Comparison of ENCODE assay signal across 8 cellular contexts in the genomic region with DNA sequence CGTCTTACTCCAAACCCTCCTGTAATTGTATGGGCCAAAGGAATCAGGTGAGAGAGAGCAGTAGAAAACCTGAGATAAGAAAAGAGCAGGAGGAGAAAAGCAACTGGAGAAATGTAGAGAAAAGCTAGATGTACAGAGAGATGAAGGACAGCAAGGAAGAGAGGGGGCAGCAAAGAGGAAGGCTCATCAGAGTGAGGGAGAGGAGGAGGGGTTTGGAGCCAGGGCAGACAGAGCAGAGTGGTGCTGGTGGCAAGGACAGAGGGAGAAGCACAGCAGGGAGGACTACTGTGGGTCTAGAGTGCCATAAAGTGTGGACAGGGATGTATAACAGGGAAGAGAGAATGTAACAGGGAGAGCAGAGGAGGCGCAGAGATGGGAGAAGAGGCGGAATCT. TPM values are rescaled to one million over a fixed set of nuclear protein-coding genes. Genes with fewer than 3 reads are reported as not detected.
DNase-seq lines count a peak whose midpoint lies in the region; FAIRE-seq and TF ChIP-seq lines count a peak whose summit lies in the region.
"Not testable (repeated sequence)": the region's sequence is repeated elsewhere in the genome, so short reads cannot be mapped to it uniquely, and the experiment has no call there.

No MANE protein-coding gene starts in this region.

- H3K4me3 Mint-ChIP-seq in astrocyte (ENCODE audit: unreplicated experiment) = peak overlapping the region; percentile 90
- H3K4me3 Mint-ChIP-seq in type B pancreatic cell = peak overlapping the region; percentile 96

- not testable (repeated sequence) for H3K9ac ChIP-seq in MM.1S (ENCODE audit: low read length); liver (ENCODE audit: low read depth in 1 of 2, low read length in 2 of 2); parathyroid adenoma
- peak overlapping the region; percentile 88 for H3K9ac ChIP-seq in SU-DHL-6 (ENCODE audit: low read length)
- peak overlapping the region; percentile 72 for H3K9ac ChIP-seq in astrocyte (ENCODE audit: low read length)

- H3K4me3 ChIP-seq in DOHH2 (ENCODE audit: low read length) = peak overlapping the region; percentile 93
- H3K4me3 ChIP-seq in MM.1S (ENCODE audit: low read length) = not testable (repeated sequence)
- H3K4me3 ChIP-seq in SU-DHL-6 (ENCODE audit: insufficient read depth, low read length, poor library complexity, severe bottlenecking) = peak overlapping the region; percentile 89
- H3K4me3 ChIP-seq in astrocyte (ENCODE audit: insufficient read depth, low read depth, low read length) = peak overlapping the region; percentile 78
- peak overlapping the region; percentile 58 to 70 (median 62) for H3K4me3 ChIP-seq in liver (ENCODE audit: low read depth in 1 of 3, low read length in 3 of 3)
- H3K4me3 ChIP-seq in parathyroid adenoma (ENCODE audit: low read depth, low read length) = peak overlapping the region; percentile 76

- not testable (repeated sequence) for H3K27me3 ChIP-seq in DOHH2 (ENCODE audit: control insufficient read depth, low read length); MM.1S (replicated peaks; ENCODE audit: insufficient read depth, low read length); SU-DHL-6 (ENCODE audit: low read length); astrocyte (ENCODE audit: insufficient read depth, low read length); liver (ENCODE audit: control insufficient read depth in 4 of 4, insufficient read depth in 4 of 4, low read length in 3 of 4); parathyroid adenoma (ENCODE audit: control insufficient read depth, insufficient read depth, low read length)

- not testable (repeated sequence) for H3K9me2 ChIP-seq in DOHH2 (replicated peaks; ENCODE audit: control insufficient read depth, low read length); MM.1S (replicated peaks; ENCODE audit: insufficient read depth, low read length); SU-DHL-6 (replicated peaks; ENCODE audit: insufficient read depth, low read length)

- H4K20me1 ChIP-seq in DOHH2 (ENCODE audit: control insufficient read depth, insufficient read depth, low read depth, low read length); MM.1S (ENCODE audit: insufficient read depth, low read length); SU-DHL-6 (ENCODE audit: low read depth, low read length); astrocyte (ENCODE audit: insufficient read depth, low read length): not testable (repeated sequence)

- TF ChIP-seq RAD21 in liver (IDR thresholded peaks at IDR 0.05) = not testable (repeated sequence)

- FAIRE-seq in astrocyte (lab: Jason Lieb, UNC) = not testable (repeated sequence)

- TF ChIP-seq CTCF in DOHH2 (IDR thresholded peaks at IDR 0.05; ENCODE audit: low read depth, low read length, poor library complexity, severe bottlenecking) (peak; percentile 34), type B pancreatic cell (conservative IDR thresholded peaks at IDR 0.05) (peak; percentile 21)
- not testable (repeated sequence) for TF ChIP-seq CTCF in MM.1S (IDR thresholded peaks at IDR 0.05; ENCODE audit: low read length); SU-DHL-6 (IDR thresholded peaks at IDR 0.05; ENCODE audit: insufficient read depth, low read length, poor library complexity, severe bottlenecking); astrocyte (IDR thresholded peaks at IDR 0.05; ENCODE audit: insufficient read depth, low read depth, low read length); liver (IDR thresholded peaks at IDR 0.05; ENCODE audit: low read depth, low read length, missing input control); parathyroid adenoma (IDR thresholded peaks at IDR 0.05)

- not testable (repeated sequence) for H3K27me3 Mint-ChIP-seq in astrocyte (ENCODE audit: low read depth, unreplicated experiment); type B pancreatic cell

- 64% methylated on average over 3 of the region's 3 CpGs for WGBS in liver

- H3K27ac ChIP-seq in DOHH2 (ENCODE audit: low read depth, low read length); MM.1S (ENCODE audit: low read length); astrocyte (ENCODE audit: low read depth, low read length); liver (ENCODE audit: low read depth in 1 of 2, low read length in 2 of 2); parathyroid adenoma: not testable (repeated sequence)
- peak overlapping the region; percentile 30 for H3K27ac ChIP-seq in SU-DHL-6 (ENCODE audit: low read depth, low read length)

- H3K9me3 ChIP-seq in DOHH2 (ENCODE audit: control insufficient read depth, insufficient read depth, low read length); MM.1S (replicated peaks; ENCODE audit: insufficient read depth, low read length); SU-DHL-6 (ENCODE audit: insufficient read depth, low read length); astrocyte (ENCODE audit: insufficient read depth, low read depth, low read length); parathyroid adenoma (ENCODE audit: control insufficient read depth, low read length): not testable (repeated sequence)
- H3K9me3 ChIP-seq in liver (ENCODE audit: control insufficient read depth in 4 of 4, low read length in 3 of 4) = peaks cover 7 to 22% (median 15%) of the 10 kb centered on the region in 4 donors

- not testable (repeated sequence) for H3K36me3 ChIP-seq in DOHH2 (ENCODE audit: control insufficient read depth, low read length); MM.1S (replicated peaks; ENCODE audit: insufficient read depth, low read length); SU-DHL-6 (ENCODE audit: low read length); astrocyte (ENCODE audit: insufficient read depth, low read length); liver (ENCODE audit: control insufficient read depth in 4 of 4, insufficient read depth in 3 of 4, low read depth in 1 of 4, low read length in 3 of 4); parathyroid adenoma (ENCODE audit: control insufficient read depth, insufficient read depth, low read length)

- not testable (repeated sequence) for H3F3A ChIP-seq in DOHH2 (ENCODE audit: control insufficient read depth, insufficient read depth); MM.1S (ENCODE audit: insufficient read depth, low read length)
- H3F3A ChIP-seq in SU-DHL-6 (ENCODE audit: insufficient read depth) = peaks cover 17% of the 10 kb centered on the region; the same call in 1 of the 2 replicates

- not testable (repeated sequence) for DNase-seq in MM.1S; astrocyte (ENCODE audit: low read depth); type B pancreatic cell (ENCODE audit: extremely low spot score, unreplicated experiment)
- peak; percentile 8 for DNase-seq in fibroblast of peridontal ligament (ENCODE audit: extremely low read depth)

- H3K4me1 ChIP-seq in DOHH2 (ENCODE audit: control insufficient read depth, low read length) (peaks cover 11% of the 10 kb centered on the region), liver (ENCODE audit: control insufficient read depth in 4 of 4, insufficient read depth in 4 of 4, low read length in 3 of 4) (peaks cover 0 to 11% (median 1%) of the 10 kb centered on the region in 4 donors)
- not testable (repeated sequence) for H3K4me1 ChIP-seq in MM.1S (ENCODE audit: low read length); astrocyte (ENCODE audit: insufficient read depth, low read length); parathyroid adenoma

- H3K4me1 Mint-ChIP-seq in astrocyte (ENCODE audit: low read depth, unreplicated experiment) = not testable (repeated sequence)
- peaks cover 28% of the 10 kb centered on the region for H3K4me1 Mint-ChIP-seq in type B pancreatic cell (ENCODE audit: unreplicated experiment)

- peak overlapping the region; percentile 83 for H3K4me2 ChIP-seq in DOHH2 (ENCODE audit: low read length)
- H3K4me2 ChIP-seq in MM.1S (ENCODE audit: low read depth, low read length) = peak overlapping the region; percentile 60; the same call in 1 of the 2 replicates
- H3K4me2 ChIP-seq in SU-DHL-6 (ENCODE audit: low read depth, low read length, poor library complexity, severe bottlenecking) = peak overlapping the region; percentile 72
- peak overlapping the region; percentile 96 for H3K4me2 ChIP-seq in astrocyte (ENCODE audit: low read length)
- peak overlapping the region; percentile 99 for H3K4me2 ChIP-seq in parathyroid adenoma (ENCODE audit: low read length)

- peaks cover 14% of the 10 kb centered on the region for H3K9me3 Mint-ChIP-seq in astrocyte (ENCODE audit: unreplicated experiment)
- not testable (repeated sequence) for H3K9me3 Mint-ChIP-seq in type B pancreatic cell

- peaks cover 26% of the 10 kb centered on the region for H3K36me3 Mint-ChIP-seq in astrocyte (ENCODE audit: low read depth, unreplicated experiment)
- H3K36me3 Mint-ChIP-seq in type B pancreatic cell = peaks cover 34% of the 10 kb centered on the region

- H2AFZ ChIP-seq in MM.1S (ENCODE audit: low read length) = not testable (repeated sequence)
- H2AFZ ChIP-seq in SU-DHL-6 (ENCODE audit: low read depth, low read length, severe bottlenecking) (peak overlapping the region; percentile 84), astrocyte (ENCODE audit: low read depth, low read length) (peak overlapping the region; percentile 89), parathyroid adenoma (peak overlapping the region; percentile 89)

- peaks cover 41% of the 10 kb centered on the region for H3K79me2 ChIP-seq in DOHH2 (ENCODE audit: control insufficient read depth, low read length)
- not testable (repeated sequence) for H3K79me2 ChIP-seq in MM.1S (ENCODE audit: low read length); astrocyte (ENCODE audit: insufficient read depth, low read length); parathyroid adenoma
- peaks cover 53% of the 10 kb centered on the region for H3K79me2 ChIP-seq in SU-DHL-6 (ENCODE audit: insufficient read depth, low read length)

- H3K27ac Mint-ChIP-seq in astrocyte (ENCODE audit: unreplicated experiment) (peak overlapping the region; percentile 3), type B pancreatic cell (peak overlapping the region; percentile 82)

RNA-seq across cellular contexts. Expression of a gene that starts 31.9 kb away (rescaled TPM):
- total RNA-seq in astrocyte (10.9 and 15.6 TPM in 2 replicates), liver (10 to 100 TPM in 1 of 2 donors, 1 to 10 TPM in 1; 4.9 to 12.8 TPM), type B pancreatic cell (ENCODE audit: low replicate concordance) (25.2 and 29.1 TPM in 2 replicates)
- 1 to 10 TPM in 1 of 2 donors, under 1 TPM in 1; 0.75 to 1.1 TPM for polyA plus RNA-seq in liver

RNA-seq across cellular contexts. Expression of a gene that starts 36.2 kb away (rescaled TPM):
- 27.6 and 35.4 TPM in 2 replicates for total RNA-seq in astrocyte
- 10 to 100 TPM in 1 of 2 donors, 1 to 10 TPM in 1; 8.2 to 19.8 TPM for total RNA-seq in liver
- 1 to 10 TPM; 2.7 to 3.6 TPM for polyA plus RNA-seq in liver
- 76.2 and 81.0 TPM in 2 replicates for total RNA-seq in type B pancreatic cell (ENCODE audit: low replicate concordance)
